10 cellular contexts compared by ENCODE assay signal in genomic region chr3:16484216-16484615, GRCh38. TPM values are rescaled to one million over a fixed set of nuclear protein-coding genes. Genes with fewer than 3 reads are reported as not detected.
DNase-seq lines count a peak whose midpoint lies in the region; ATAC-seq and TF ChIP-seq lines count a peak whose summit lies in the region.
"Had no signal": no experiment of that assay in that cellular context is flagged by ENCODE, and none has a peak within 500 bp of the region (broad histone marks: within the 10 kb centered on the region; RNA-seq: fewer than 3 reads in every experiment).

No MANE protein-coding gene starts in this region.

- DNase-seq in CD4-positive, alpha-beta T cell: no peak
- peak; percentile 19 to 27 for DNase-seq in SJCRH30
- peak; percentile 98 for DNase-seq in fibroblast of the aortic adventitia (ENCODE audit: low read depth)
- no peak for DNase-seq in psoas muscle
- no peak for DNase-seq in superior temporal gyrus (ENCODE audit: extremely low spot score)
- no peak for DNase-seq in NCI-H524 (lab: John Stamatoyannopoulos, UW)
- no peak for DNase-seq in head of caudate nucleus

- 70 to 74% (median 70%) methylated on average over 6 of the region's 6 CpGs for WGBS in psoas muscle, 3 donors

- no peak overlapping the region for H3K4me3 ChIP-seq in SJCRH30
- H3K4me3 ChIP-seq in fibroblast of the aortic adventitia (ENCODE audit: low read depth, low read length): no peak overlapping the region
- H3K4me3 ChIP-seq in psoas muscle: no peak overlapping the region

- ATAC-seq in CD4-positive, alpha-beta T cell (ENCODE audit: poor library complexity): no peak
- no peak for ATAC-seq in psoas muscle
- no peak for ATAC-seq in GM21723 (IDR thresholded peaks at IDR 0.05; ENCODE audit: unreplicated experiment)
- ATAC-seq: WTC11 had no signal

- H3K4me3 Mint-ChIP-seq in CD4-positive, alpha-beta T cell: no peak overlapping the region
- H3K4me3 Mint-ChIP-seq: WTC11 had no signal

- H3K36me3 ChIP-seq in SJCRH30: peaks cover 5% of the 10 kb centered on the region
- H3K36me3 ChIP-seq in psoas muscle (ENCODE audit: insufficient read depth in 1 of 2, low read depth in 1 of 2): peaks cover 2 to 13% of the 10 kb centered on the region in 2 donors

- H3K27ac ChIP-seq in CD4-positive, alpha-beta T cell (ENCODE audit: low read depth, low read length): no peak overlapping the region
- H3K27ac ChIP-seq in SJCRH30 (peak overlapping the region; percentile 3; the same call in 1 of the 2 replicates), psoas muscle (peak overlapping the region; percentile 17)
- H3K27ac ChIP-seq: HL-60 had no signal

- H3K27ac Mint-ChIP-seq in CD4-positive, alpha-beta T cell: peak overlapping the region; percentile 91
- H3K27ac Mint-ChIP-seq: WTC11 had no signal

- H3K27me3 Mint-ChIP-seq in CD4-positive, alpha-beta T cell: no peaks in the 10 kb centered on the region

- no peak for TF ChIP-seq CTCF in CD4-positive, alpha-beta T cell (IDR thresholded peaks at IDR 0.05)
- no peak for TF ChIP-seq CTCF in fibroblast of the aortic adventitia (IDR thresholded peaks at IDR 0.05; ENCODE audit: insufficient read depth, low read length)
- no peak for TF ChIP-seq CTCF in psoas muscle (IDR thresholded peaks at IDR 0.05)

- intact Hi-C loops in CD4-positive, alpha-beta T cell (cut with DNase I, micrococcal nuclease): loop anchor here (2.0 to 5.0 kb wide), 2 partner anchors 13 to 107 kb away; no protein-coding TSS in a partner anchor
- intact Hi-C loops in psoas muscle (cut with DNase I) (no loop called here), head of caudate nucleus (cut with DNase I) (no loop called here)

- H3K4me1 Mint-ChIP-seq in CD4-positive, alpha-beta T cell (ENCODE audit: low read depth): peaks cover 79% of the 10 kb centered on the region

- H3K9me3 Mint-ChIP-seq in CD4-positive, alpha-beta T cell: no peaks in the 10 kb centered on the region

- POLR2A ChIA-PET in CD4-positive, alpha-beta T cell (lab: Charles Lee): interaction anchor here (3.1 to 6.3 kb wide), 2 partner anchors 12 to 28 kb away, joined by 37 to 38 read pairs; partner anchors contain the start of gene RFTN1

- H3K36me3 Mint-ChIP-seq in CD4-positive, alpha-beta T cell (ENCODE audit: low read depth): peaks cover 46% of the 10 kb centered on the region
- H3K36me3 Mint-ChIP-seq: WTC11 had no signal

- H3K9me3 ChIP-seq in CD4-positive, alpha-beta T cell (ENCODE audit: control insufficient read depth, low read length): no peaks in the 10 kb centered on the region
- H3K9me3 ChIP-seq in SJCRH30 (replicated peaks): no peaks in the 10 kb centered on the region
- no peaks in the 10 kb centered on the region for H3K9me3 ChIP-seq in psoas muscle

- no peaks in the 10 kb centered on the region for H3K27me3 ChIP-seq in CD4-positive, alpha-beta T cell (ENCODE audit: control insufficient read depth, insufficient read depth, low read length)
- H3K27me3 ChIP-seq in SJCRH30 (no peaks in the 10 kb centered on the region), psoas muscle (ENCODE audit: insufficient read depth in 3 of 3, low read length in 2 of 3) (no peaks in the 10 kb centered on the region)

- CTCF ChIA-PET in CD4-positive, alpha-beta T cell (lab: Charles Lee): no interaction called here

- H3K4me1 ChIP-seq in SJCRH30 (peaks cover 31% of the 10 kb centered on the region), psoas muscle (peaks cover 33% of the 10 kb centered on the region)

RNA-seq across cellular contexts. Expression of gene RFTN1, which starts 29.3 kb away (rescaled TPM):
- total RNA-seq in CD4-positive, alpha-beta T cell: 10 to 100 TPM; 55.7 to 56.4 TPM
- 17.0 and 20.1 TPM in 2 replicates for total RNA-seq in SJCRH30 (2014; rRNA removed; shearing (Covaris generic))
- total RNA-seq in fibroblast of the aortic adventitia (ENCODE audit: low replicate concordance): 47.7 and 54.7 TPM in 2 replicates
- 10 to 100 TPM; 11.5 to 21.8 (median 16.8) TPM for total RNA-seq in psoas muscle
- polyA plus RNA-seq in psoas muscle: 10 to 100 TPM in 2 of 3 donors, 1 to 10 TPM in 1; 9.1 to 33.1 (median 14.9) TPM

Comparison
In these comparisons a context has a peak if more than half of its experiments do, and no peak if none do; other contexts are left out.
1. DNase-seq: peak in SJCRH30 (2 of 2) and fibroblast of the aortic adventitia (single experiment); none in CD4-positive, alpha-beta T cell (0 of 10), psoas muscle (0 of 2), superior temporal gyrus (single experiment), NCI-H524 (0 of 2) and head of caudate nucleus (0 of 42).
2. intact Hi-C loops: an anchor here in CD4-positive, alpha-beta T cell (2.0 to 5.0 kb wide); none called in psoas muscle and head of caudate nucleus.